24 cellular contexts compared by ENCODE assay signal in genomic region chr15:79878078-79878705, GRCh38.
"Had no signal": no experiment of that assay in that cellular context is flagged by ENCODE, and none has a peak within 500 bp of the region (broad histone marks: within the 10 kb centered on the region; RNA-seq: fewer than 3 reads in every experiment).

No MANE protein-coding gene starts in this region.

- H3K4me3 Mint-ChIP-seq: activated CD4-positive, alpha-beta T cell treated with anti-CD3 and anti-CD28 coated beads, Interleukin-2, amount 10 ng/mL, durations not matched to agents 24 days and 14 days; activated CD8-positive, alpha-beta memory T cell treated with anti-CD3 and anti-CD28 coated beads, Interleukin-2, amount 10 ng/mL, durations not matched to agents 7 days and 5 days; activated naive CD8-positive, alpha-beta T cell treated with anti-CD3 and anti-CD28 coated beads, Interleukin-2, amount 50 U/mL, for 24 hours; activated T-cell treated with anti-CD3 and anti-CD28 coated beads, Interleukin-2, amount 50 U/mL, for 24 hours; activated T-helper 1 cell treated with anti-CD3 and anti-CD28 coated beads, Interleukin-12 subunit alpha, Interleukin-12 subunit beta, Interleukin-2, Interleukin-4 antibody, amounts not matched to agents 30 ng/mL and 10 ng/mL and 1 ng/mL, durations not matched to agents 14 hours and 24 hours and 36 hours; T-helper 1 cell treated with Interleukin-12 subunit alpha and Interleukin-12 subunit beta and Interleukin-4 antibody, amounts not matched to agents 30 μg/mL and 1 μg/mL, for 36 hours had no signal

- H3K27ac ChIP-seq: ascending aorta, body of pancreas had no signal

- H3K4me1 ChIP-seq: ascending aorta had no signal

- H3K27ac Mint-ChIP-seq: activated CD4-positive, alpha-beta T cell treated with anti-CD3 and anti-CD28 coated beads, Interleukin-2, amount 10 ng/mL, durations not matched to agents 24 days and 14 days; activated CD8-positive, alpha-beta memory T cell treated with anti-CD3 and anti-CD28 coated beads, Interleukin-2, amount 10 ng/mL, durations not matched to agents 7 days and 5 days; activated naive CD8-positive, alpha-beta T cell treated with anti-CD3 and anti-CD28 coated beads, Interleukin-2, amount 50 U/mL, for 24 hours; activated T-cell treated with anti-CD3 and anti-CD28 coated beads, Interleukin-2, amount 50 U/mL, for 24 hours; activated T-helper 1 cell treated with anti-CD3 and anti-CD28 coated beads, Interleukin-12 subunit alpha, Interleukin-12 subunit beta, Interleukin-2, Interleukin-4 antibody, amounts not matched to agents 30 ng/mL and 10 ng/mL and 1 ng/mL, durations not matched to agents 14 hours and 24 hours and 36 hours; T-helper 1 cell treated with Interleukin-12 subunit alpha and Interleukin-12 subunit beta and Interleukin-4 antibody, amounts not matched to agents 30 μg/mL and 1 μg/mL, for 36 hours had no signal

- H3K4me3 ChIP-seq: ascending aorta, body of pancreas had no signal

- H3K27me3 ChIP-seq: ascending aorta, body of pancreas had no signal

- ATAC-seq: activated CD8-positive, alpha-beta memory T cell treated with anti-CD3 and anti-CD28 coated beads, Interleukin-2, amount 10 ng/mL, durations not matched to agents 7 days and 5 days; activated naive CD4-positive, alpha-beta T cell treated with anti-CD3 and anti-CD28 coated beads, Interleukin-2, amount 50 U/mL, for 72 hours; activated naive CD8-positive, alpha-beta T cell treated with anti-CD3 and anti-CD28 coated beads, Interleukin-2, amount 50 U/mL, for 24 hours; body of pancreas; PC-3 had no signal

- H3K27me3 Mint-ChIP-seq: activated CD4-positive, alpha-beta T cell treated with anti-CD3 and anti-CD28 coated beads, Interleukin-2, amount 10 ng/mL, durations not matched to agents 24 days and 14 days; activated CD8-positive, alpha-beta memory T cell treated with anti-CD3 and anti-CD28 coated beads, Interleukin-2, amount 10 ng/mL, durations not matched to agents 7 days and 5 days; activated naive CD8-positive, alpha-beta T cell treated with anti-CD3 and anti-CD28 coated beads, Interleukin-2, amount 50 U/mL, for 24 hours; activated T-cell treated with anti-CD3 and anti-CD28 coated beads, Interleukin-2, amount 50 U/mL, for 24 hours had no signal

- DNase-seq: activated CD4-positive, alpha-beta T cell treated with anti-CD3 and anti-CD28 coated beads, Interleukin-2, amount 10 ng/mL, durations not matched to agents 24 days and 14 days; activated CD4-positive, alpha-beta T cell treated with anti-CD3 and anti-CD28 coated beads, Interleukin-2, amount 50 U/mL, for 48 hours; activated CD4-positive, CD25-positive, alpha-beta regulatory T cell treated with anti-CD3 and anti-CD28 coated beads, Interleukin-2, amount 50 U/mL, for 72 hours; activated CD8-positive, alpha-beta memory T cell treated with anti-CD3 and anti-CD28 coated beads, Interleukin-2, amount 10 ng/mL, durations not matched to agents 7 days and 5 days; activated effector memory CD4-positive, alpha-beta T cell treated with Interleukin-2 at 50 U/mL for 16 hours; activated naive CD4-positive, alpha-beta T cell; activated naive CD8-positive, alpha-beta T cell treated with anti-CD3 and anti-CD28 coated beads, Interleukin-2, amount 50 U/mL, for 24 hours; activated T-cell treated with anti-CD3 and anti-CD28 coated beads, Interleukin-2, amount 50 U/mL, for 24 hours; amniotic stem cell; body of pancreas; central memory CD4-positive, alpha-beta T cell; NCI-H1092; NCI-H1417; NCI-H1930; NCI-H2171 treated with DMSO at 0.1 percent for 48 hours; NCI-H226; NCI-H69; NK-92 treated with Interleukin-12 subunit alpha and Interleukin-12 subunit beta, amount 100 ng/mL, for 24 hours; PC-3; SHP77 treated with DMSO at 0.1 percent for 48 hours had no signal
